8 cellular contexts compared by ENCODE assay signal in genomic region chr1:99970713-99971255, GRCh38. TPM values are rescaled to one million over a fixed set of nuclear protein-coding genes. Genes with fewer than 3 reads are reported as not detected.
DNase-seq lines count a peak whose midpoint lies in the region; TF ChIP-seq lines count a peak whose summit lies in the region.

No MANE protein-coding gene starts in this region.

- H3K4me3 Mint-ChIP-seq in osteocyte (ENCODE audit: unreplicated experiment), result peak overlapping the region; percentile 99

- H3K36me3 ChIP-seq in OCI-LY7 (ENCODE audit: insufficient read depth, low read length), result peaks cover 23% of the 10 kb centered on the region

- H3K27ac ChIP-seq in OCI-LY7 (ENCODE audit: low read depth, low read length, poor library complexity, severe bottlenecking) (peak overlapping the region; percentile 74), epithelial cell of prostate (peak overlapping the region; percentile 89)

- peaks cover 19% of the 10 kb centered on the region for H3K4me1 ChIP-seq in OCI-LY7 (ENCODE audit: insufficient read depth, low read length, poor library complexity, severe bottlenecking)

- peaks cover 8% of the 10 kb centered on the region for H3K36me3 Mint-ChIP-seq in osteocyte (ENCODE audit: unreplicated experiment)

- POLR2A ChIA-PET in OCI-LY7 (lab: Charles Lee), result interaction anchor here (0.5 to 2.3 kb wide), 14 partner anchors 11 to 379 kb away, joined by 3 to 10 read pairs (median 4); partner anchors contain the start of genes AGL, DBT and FRRS1

- TF ChIP-seq CTCF in OCI-LY7 (conservative IDR thresholded peaks at IDR 0.05; ENCODE audit: low read length), result no peak
- no peak for TF ChIP-seq CTCF in osteocyte (IDR thresholded peaks at IDR 0.05)

- H3K9me2 ChIP-seq in OCI-LY7 (ENCODE audit: insufficient read depth, low read length), result no peaks in the 10 kb centered on the region

- H3K4me2 ChIP-seq in OCI-LY7 (ENCODE audit: low read length), result peak overlapping the region; percentile 81

- peaks cover 41% of the 10 kb centered on the region for H3K79me2 ChIP-seq in OCI-LY7 (ENCODE audit: insufficient read depth, low read depth, low read length)

- peaks cover 4% of the 10 kb centered on the region; the same call in 1 of the 2 replicates for H4K20me1 ChIP-seq in OCI-LY7 (ENCODE audit: insufficient read depth, low read length)

- no peaks in the 10 kb centered on the region for H3K9me3 Mint-ChIP-seq in osteocyte (ENCODE audit: unreplicated experiment)

- peak overlapping the region; percentile 95 for H3K27ac Mint-ChIP-seq in osteocyte (ENCODE audit: unreplicated experiment)

- peak overlapping the region; percentile 99; the same call in 1 of the 2 replicates for H2AFZ ChIP-seq in OCI-LY7 (ENCODE audit: low read length)

- no peaks in the 10 kb centered on the region for H3K27me3 Mint-ChIP-seq in osteocyte (ENCODE audit: unreplicated experiment)

- intact Hi-C loops in OCI-LY7 (cut with micrococcal nuclease; ENCODE audit: unreplicated experiment), result loop anchor here (1.0 to 5.0 kb wide), 2 partner anchors 120 to 163 kb away; partner anchors contain the start of gene AGL

- H3K9me3 ChIP-seq in OCI-LY7 (ENCODE audit: low read length), result no peaks in the 10 kb centered on the region

- peaks cover 28% of the 10 kb centered on the region for H3K4me1 Mint-ChIP-seq in osteocyte (ENCODE audit: unreplicated experiment)

- peak overlapping the region; percentile 91 for H3K4me3 ChIP-seq in OCI-LY7 (ENCODE audit: low read depth, low read length, poor library complexity, severe bottlenecking)

- BruUV-seq in OCI-LY7 (replicated peaks; lab: Mats Ljungman, UMichigan), result no TSS peak

- CTCF ChIA-PET in OCI-LY7 (lab: Charles Lee; ENCODE audit: unreplicated experiment), result interaction anchor here (1.1 to 1.2 kb wide), 2 partner anchors 11 to 13 kb away, joined by 3 read pairs; no protein-coding TSS in a partner anchor

- DNase-seq in EH (ENCODE audit: low read depth), result peak; percentile 12
- no peak for DNase-seq in OCI-LY7 (ENCODE audit: low spot score)
- DNase-seq in epithelial cell of prostate (ENCODE audit: low read depth, low spot score), result no peak
- DNase-seq in osteocyte (ENCODE audit: extremely low spot score, unreplicated experiment), result no peak
- no peak for DNase-seq in effector CD4-positive, alpha-beta T cell
- DNase-seq in NCI-H1694 treated with DMSO at 0.1 percent for 48 hours (lab: John Stamatoyannopoulos, UW), result no peak
- no peak for DNase-seq in activated effector memory CD4-positive, alpha-beta T cell treated with Interleukin-2 at 50 U/mL for 16 hours
- DNase-seq in HCEC 1CT, result no peak

RNA-seq across cellular contexts. Expression of gene SLC35A3, which starts 1.0 kb away (rescaled TPM):
- 15.9 and 26.8 TPM in 2 replicates for total RNA-seq in OCI-LY7 (2014; rRNA removed; shearing (Covaris generic))
- total RNA-seq in OCI-LY7 (2022) (24.8 and 25.4 TPM in 2 replicates), osteocyte (14.0 and 21.3 TPM in 2 replicates)
